ENCODE assay signal across 13 cellular contexts in the genomic region with DNA sequence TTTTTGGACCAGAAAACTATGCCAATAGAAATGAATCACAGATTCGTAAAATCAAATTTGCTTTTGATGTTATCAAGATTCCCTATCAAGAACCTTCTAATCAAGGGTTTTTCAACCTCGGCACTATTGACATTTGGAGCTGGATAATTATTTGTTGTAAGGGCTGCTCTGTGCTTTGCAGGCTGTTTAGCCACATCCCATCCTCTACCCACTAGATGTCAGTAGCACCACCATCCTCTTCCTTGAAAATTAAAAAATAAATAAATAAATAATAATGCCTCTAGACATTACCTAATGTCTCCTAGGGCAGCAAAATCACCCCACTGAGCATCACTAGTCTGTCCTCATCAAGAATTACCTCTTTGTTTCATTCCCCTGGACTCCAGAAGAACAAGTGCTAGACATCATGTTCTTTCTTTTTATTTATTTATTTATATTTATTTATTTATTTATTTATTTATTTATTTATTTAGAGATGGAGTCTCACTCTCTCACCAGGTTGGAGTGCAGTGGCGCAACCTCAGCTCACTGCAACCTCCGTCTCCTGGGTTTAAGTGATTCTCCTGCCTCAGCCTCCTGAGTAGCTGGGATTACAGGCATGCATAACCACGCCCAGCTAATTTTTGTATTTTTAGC.
A peak's percentile ranks its signal among the peaks of the same experiment; 100 is the strongest.
DNase-seq lines count a peak whose midpoint lies in the region; TF ChIP-seq lines count a peak whose summit lies in the region.
"Had no signal": no experiment of that assay in that cellular context is flagged by ENCODE, and none has a peak within 500 bp of the region (broad histone marks: within the 10 kb centered on the region; RNA-seq: fewer than 3 reads in every experiment).

No MANE protein-coding gene starts in this region.

- peaks cover 0 to 7% of the 10 kb centered on the region in 2 experiments; a peak in 1 of 4 replicates for H3K4me1 ChIP-seq in SK-N-SH (ENCODE audit: control insufficient read depth in 1 of 2, insufficient read depth in 2 of 2, low read depth in 1 of 2, low read length in 1 of 2)
- H3K4me1 ChIP-seq: body of pancreas, upper lobe of right lung had no signal

- no peaks in the 10 kb centered on the region for H3K9me2 ChIP-seq in SK-N-SH

- H3K27ac ChIP-seq in SK-N-SH (ENCODE audit: low read depth in 2 of 2, low read length in 1 of 2): no peak overlapping the region
- H3K27ac ChIP-seq: body of pancreas, SJCRH30, upper lobe of right lung had no signal

- POLR2A ChIA-PET in SK-N-SH (lab: Yijun Ruan, JAX): no interaction called here

- peak; percentile 30 for DNase-seq in NCI-H82 (lab: John Stamatoyannopoulos, UW)
- no peak for DNase-seq in NCI-H82 treated with DMSO at 0.1 percent for 48 hours (lab: John Stamatoyannopoulos, UW; ENCODE audit: unreplicated experiment)
- DNase-seq in SK-N-SH: no peak
- peak; percentile 33 for DNase-seq in fibroblast of the conjunctiva (ENCODE audit: low read depth)
- peak; percentile 12 for DNase-seq in smooth muscle cell of the brain vasculature (ENCODE audit: low read depth, low spot score)
- no peak for DNase-seq in AML-193 (lab: John Stamatoyannopoulos, UW)
- DNase-seq in NCI-H146 treated with DMSO at 0.1 percent for 48 hours (lab: John Stamatoyannopoulos, UW; ENCODE audit: unreplicated experiment): no peak
- no peak for DNase-seq in lower leg skin (ENCODE audit: low spot score in 2 of 2)
- DNase-seq: body of pancreas, NCI-H1694 treated with DMSO at 0.1 percent for 48 hours, nucleus accumbens, SJCRH30, upper lobe of right lung had no signal

- no peak for TF ChIP-seq POLR2A in lower leg skin (IDR thresholded peaks at IDR 0.05)

- no peaks in the 10 kb centered on the region for H3K9me3 ChIP-seq in SK-N-SH
- H3K9me3 ChIP-seq: body of pancreas, SJCRH30, upper lobe of right lung had no signal

- 62% methylated on average over 5 of the region's 5 CpGs for WGBS in SK-N-SH (ENCODE audit: low lambda C conversion rate)
- 76 to 85% methylated on average over 5 of the region's 5 CpGs for WGBS in lower leg skin, 2 donors

- no peaks in the 10 kb centered on the region for H3K27me3 ChIP-seq in SK-N-SH (ENCODE audit: insufficient read depth)
- H3K27me3 ChIP-seq: body of pancreas, SJCRH30, upper lobe of right lung had no signal

- TF ChIP-seq EP300 in SK-N-SH (IDR thresholded peaks at IDR 0.05; ENCODE audit: borderline replicate concordance in 1 of 2, low read depth in 1 of 2, low read length in 1 of 2): no peak

- H3F3A ChIP-seq in SK-N-SH (replicated peaks; ENCODE audit: insufficient read depth): no peaks in the 10 kb centered on the region

- H2AFZ ChIP-seq in SK-N-SH (ENCODE audit: low read depth): peak overlapping the region; percentile 80; the same call in 1 of the 2 replicates

- intact Hi-C loops in lower leg skin (cut with DNase I; ENCODE audit: low total_unique reads): no loop called here

- peak; percentile 41 for TF ChIP-seq RAD21 in SK-N-SH (IDR thresholded peaks at IDR 0.05; ENCODE audit: low read length)

- H3K36me3 ChIP-seq in SK-N-SH (replicated peaks in 1 of 2; ENCODE audit: control insufficient read depth in 1 of 2, insufficient read depth in 2 of 2, low read length in 1 of 2): no peaks in the 10 kb centered on the region
- H3K36me3 ChIP-seq: SJCRH30, upper lobe of right lung had no signal

- H3K9ac ChIP-seq in SK-N-SH: no peak overlapping the region

- no peaks in the 10 kb centered on the region for H4K20me1 ChIP-seq in SK-N-SH (ENCODE audit: insufficient read depth)

- H3K79me2 ChIP-seq in SK-N-SH (ENCODE audit: insufficient read depth): no peaks in the 10 kb centered on the region

- peak; percentile 61 for TF ChIP-seq CTCF in SK-N-SH (IDR thresholded peaks at IDR 0.05)
- TF ChIP-seq CTCF in lower leg skin (IDR thresholded peaks at IDR 0.05): no peak

- no peak overlapping the region for H3K4me2 ChIP-seq in SK-N-SH

- H3K4me3 ChIP-seq in SK-N-SH (ENCODE audit: low read depth in 2 of 2, low read length in 1 of 2) (no peak overlapping the region), lower leg skin (ENCODE audit: low read depth, poor library complexity, severe bottlenecking) (no peak overlapping the region)
- H3K4me3 ChIP-seq: body of pancreas, SJCRH30, upper lobe of right lung had no signal

- CTCF ChIA-PET in SK-N-SH (lab: Yijun Ruan, JAX): no interaction called here

TF ChIP-seq in SK-N-SH, 30 proteins besides CTCF, POLR2A, EP300 and RAD21:
- TF ChIP-seq SMC3 (IDR thresholded peaks at IDR 0.05; ENCODE audit: low read depth, low read length) (peak; percentile 42), ELF1 (IDR thresholded peaks at IDR 0.05) (no peak), NRF1 (IDR thresholded peaks at IDR 0.05; ENCODE audit: low read depth, low read length) (no peak), FOXM1 (IDR thresholded peaks at IDR 0.05; ENCODE audit: low read depth) (no peak)
TF ChIP-seq in SK-N-SH: peak in this region for 1.

Comparison
In these comparisons a context has a peak if more than half of its experiments do, and no peak if none do; other contexts are left out.
1. DNase-seq: peak in NCI-H82 (single experiment), fibroblast of the conjunctiva (single experiment) and smooth muscle cell of the brain vasculature (single experiment); none in NCI-H82 treated with DMSO at 0.1 percent for 48 hours (single experiment), SK-N-SH (single experiment), AML-193 (0 of 2), NCI-H146 treated with DMSO at 0.1 percent for 48 hours (single experiment) and lower leg skin (0 of 2).